Comparison of ENCODE assay signal across 2 cellular contexts in the genomic region with DNA sequence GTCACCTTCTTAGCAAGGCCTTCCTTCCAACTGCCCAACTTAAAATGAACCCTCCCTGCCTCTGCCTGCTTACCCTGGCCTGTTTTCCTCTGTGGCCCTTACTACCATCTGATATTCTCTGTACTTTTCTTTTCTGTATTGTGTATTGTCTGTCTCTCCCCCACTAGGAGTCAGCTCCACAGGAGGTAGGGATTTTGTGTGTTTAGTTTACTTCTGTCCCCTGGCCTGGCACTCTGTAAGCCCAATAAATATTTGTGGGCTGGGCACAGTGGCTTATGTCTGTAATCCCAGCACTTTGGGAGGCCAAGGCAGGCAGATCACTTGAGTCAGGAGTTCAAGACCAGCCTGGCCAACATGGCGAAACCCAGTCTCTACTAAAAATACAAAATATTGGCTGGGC.
TF ChIP-seq lines count a peak whose summit lies in the region.

No MANE protein-coding gene starts in this region.

TF ChIP-seq in IMR-90, 13 proteins besides CTCF, POLR2A, EP300 and RAD21:
- TF ChIP-seq MAZ (IDR thresholded peaks at IDR 0.05; ENCODE audit: borderline replicate concordance, low read depth, low read length) (no peak), CHD1 (IDR thresholded peaks at IDR 0.05; ENCODE audit: low read depth, low read length) (no peak), MAFK (IDR thresholded peaks at IDR 0.05; ENCODE audit: low read depth, low read length) (no peak), MXI1 (IDR thresholded peaks at IDR 0.05; ENCODE audit: borderline replicate concordance, low read depth, low read length) (no peak), NFE2L2 (IDR thresholded peaks at IDR 0.05; ENCODE audit: low read depth, low read length) (no peak), SMC3 (IDR thresholded peaks at IDR 0.05; ENCODE audit: low read depth, low read length) (no peak), RFX5 (IDR thresholded peaks at IDR 0.05; ENCODE audit: low read depth, low read length) (no peak), BHLHE40 (IDR thresholded peaks at IDR 0.05; ENCODE audit: low read depth, low read length) (no peak)
- TF ChIP-seq, protein P1, sequence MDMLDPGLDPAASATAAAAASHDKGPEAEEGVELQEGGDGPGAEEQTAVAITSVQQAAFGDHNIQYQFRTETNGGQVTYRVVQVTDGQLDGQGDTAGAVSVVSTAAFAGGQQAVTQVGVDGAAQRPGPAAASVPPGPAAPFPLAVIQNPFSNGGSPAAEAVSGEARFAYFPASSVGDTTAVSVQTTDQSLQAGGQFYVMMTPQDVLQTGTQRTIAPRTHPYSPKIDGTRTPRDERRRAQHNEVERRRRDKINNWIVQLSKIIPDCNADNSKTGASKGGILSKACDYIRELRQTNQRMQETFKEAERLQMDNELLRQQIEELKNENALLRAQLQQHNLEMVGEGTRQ (IDR thresholded peaks at IDR 0.05; ENCODE audit: low read depth, low read length) = no peak

TF ChIP-seq in SK-N-SH treated with all-trans-retinoic acid at 6 μM for 48 hours, 23 proteins besides CTCF, POLR2A, EP300 and RAD21:
- TF ChIP-seq ZFP3 (CRISPR knock-in tag; IDR thresholded peaks at IDR 0.05) (no peak), RARB (CRISPR knock-in tag; IDR thresholded peaks at IDR 0.05) (no peak), GLIS3 (CRISPR knock-in tag; IDR thresholded peaks at IDR 0.05) (no peak), ISL1 (CRISPR knock-in tag; IDR thresholded peaks at IDR 0.05) (no peak), ESRRG (CRISPR knock-in tag; IDR thresholded peaks at IDR 0.05) (no peak), ZFP30 (CRISPR knock-in tag; IDR thresholded peaks at IDR 0.05) (no peak), ARNTL (CRISPR knock-in tag; IDR thresholded peaks at IDR 0.05; ENCODE audit: borderline replicate concordance, low read depth) (no peak), PPARA (CRISPR knock-in tag; IDR thresholded peaks at IDR 0.05; ENCODE audit: borderline replicate concordance) (no peak), TCF4 (CRISPR knock-in tag; IDR thresholded peaks at IDR 0.05; ENCODE audit: borderline replicate concordance) (no peak), POU6F1 (CRISPR knock-in tag; IDR thresholded peaks at IDR 0.05; ENCODE audit: borderline replicate concordance, low read depth) (no peak), CREB5 (CRISPR knock-in tag; IDR thresholded peaks at IDR 0.05; ENCODE audit: low read depth) (no peak), TSHZ2 (CRISPR knock-in tag; IDR thresholded peaks at IDR 0.05) (no peak), OSR1 (CRISPR knock-in tag; IDR thresholded peaks at IDR 0.05) (no peak), CSDC2 (CRISPR knock-in tag; IDR thresholded peaks at IDR 0.05) (no peak), TOX (CRISPR knock-in tag; IDR thresholded peaks at IDR 0.05; ENCODE audit: borderline replicate concordance) (no peak), ZC3H10 (CRISPR knock-in tag; IDR thresholded peaks at IDR 0.05) (no peak), BACH2 (CRISPR knock-in tag; IDR thresholded peaks at IDR 0.05; ENCODE audit: borderline replicate concordance) (no peak), ZNF70 (CRISPR knock-in tag; IDR thresholded peaks at IDR 0.05) (no peak)
- TF ChIP-seq, protein P2, sequence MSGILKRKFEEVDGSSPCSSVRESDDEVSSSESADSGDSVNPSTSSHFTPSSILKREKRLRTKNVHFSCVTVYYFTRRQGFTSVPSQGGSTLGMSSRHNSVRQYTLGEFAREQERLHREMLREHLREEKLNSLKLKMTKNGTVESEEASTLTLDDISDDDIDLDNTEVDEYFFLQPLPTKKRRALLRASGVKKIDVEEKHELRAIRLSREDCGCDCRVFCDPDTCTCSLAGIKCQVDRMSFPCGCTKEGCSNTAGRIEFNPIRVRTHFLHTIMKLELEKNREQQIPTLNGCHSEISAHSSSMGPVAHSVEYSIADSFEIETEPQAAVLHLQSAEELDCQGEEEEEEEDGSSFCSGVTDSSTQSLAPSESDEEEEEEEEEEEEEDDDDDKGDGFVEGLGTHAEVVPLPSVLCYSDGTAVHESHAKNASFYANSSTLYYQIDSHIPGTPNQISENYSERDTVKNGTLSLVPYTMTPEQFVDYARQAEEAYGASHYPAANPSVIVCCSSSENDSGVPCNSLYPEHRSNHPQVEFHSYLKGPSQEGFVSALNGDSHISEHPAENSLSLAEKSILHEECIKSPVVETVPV (CRISPR knock-in tag; IDR thresholded peaks at IDR 0.05) = no peak
